ENCODE assay signal across 19 cellular contexts in the genomic region with DNA sequence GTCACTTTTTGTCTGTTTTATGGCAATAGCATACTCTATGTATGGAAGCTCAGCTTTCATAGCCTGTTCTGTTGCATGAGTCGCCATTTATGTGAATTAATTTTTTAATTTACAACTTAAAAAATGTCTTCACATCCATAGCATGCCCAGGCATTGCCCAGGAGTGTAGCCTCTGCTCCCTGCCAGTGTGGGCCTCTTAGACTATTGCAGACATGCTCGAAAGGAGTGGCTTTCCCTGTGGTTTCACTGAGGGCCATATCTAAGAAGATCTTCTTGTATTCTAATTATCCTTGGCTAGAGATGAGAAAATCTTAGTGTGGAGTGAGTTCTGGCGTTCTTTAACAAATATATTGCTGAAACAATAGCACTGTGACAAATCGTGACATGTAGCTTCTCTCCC. TPM values are rescaled to one million over a fixed set of nuclear protein-coding genes. Genes with fewer than 3 reads are reported as not detected.
DNase-seq lines count a peak whose midpoint lies in the region; ATAC-seq and TF ChIP-seq lines count a peak whose summit lies in the region.
"Had no signal": no experiment of that assay in that cellular context is flagged by ENCODE, and none has a peak within 500 bp of the region (broad histone marks: within the 10 kb centered on the region; RNA-seq: fewer than 3 reads in every experiment).

No MANE protein-coding gene starts in this region.

- no peaks in the 10 kb centered on the region for H3K27me3 Mint-ChIP-seq in WTC11 (ENCODE audit: low read depth)
- H3K27me3 Mint-ChIP-seq: B cell had no signal

- no peaks in the 10 kb centered on the region for H3K9me3 Mint-ChIP-seq in WTC11

- peak overlapping the region; percentile 14; the same call in 1 of the 2 replicates for H3K27ac Mint-ChIP-seq in WTC11
- H3K27ac Mint-ChIP-seq: B cell had no signal

- peaks cover 30% of the 10 kb centered on the region for H3K36me3 Mint-ChIP-seq in WTC11

- H3K4me1 Mint-ChIP-seq in WTC11 = no peaks in the 10 kb centered on the region
- H3K4me1 Mint-ChIP-seq: B cell had no signal

- no peak overlapping the region for H3K27ac ChIP-seq in heart right ventricle
- H3K27ac ChIP-seq in epithelial cell of prostate = peak overlapping the region; percentile 40
- no peak overlapping the region for H3K27ac ChIP-seq in gastroesophageal sphincter
- H3K27ac ChIP-seq in substantia nigra (ENCODE audit: low read depth, low read length, poor library complexity, severe bottlenecking) = no peak overlapping the region
- H3K27ac ChIP-seq: A549 had no signal

- no peak for TF ChIP-seq EP300 in gastroesophageal sphincter (IDR thresholded peaks at IDR 0.05)

- DNase-seq in Right ventricle myocardium inferior (ENCODE audit: missing footprints) (peak; percentile 30), heart right ventricle (no peak), WTC11 (ENCODE audit: low spot score) (no peak), epithelial cell of prostate (ENCODE audit: low read depth, low spot score) (no peak), NCI-H446 (lab: John Stamatoyannopoulos, UW) (no peak), substantia nigra (lab: John Stamatoyannopoulos, UW) (no peak)
- DNase-seq: EL, GF-D8, Karpas-422, NCI-H1694, NCI-H2081, NCI-H2171, NCI-H345, NCI-H524 treated with DMSO at 0.1 percent for 48 hours, Right ventricle myocardium superior had no signal

- H3K27me3 ChIP-seq in heart right ventricle (no peaks in the 10 kb centered on the region), gastroesophageal sphincter (no peaks in the 10 kb centered on the region)

- CTCF ChIA-PET in WTC11 (lab: Charles Lee) = no interaction called here

- 93 to 96% methylated on average over 4 of the region's 4 CpGs for WGBS in heart right ventricle, 2 donors
- 93 to 95% methylated on average over 4 of the region's 4 CpGs for WGBS in gastroesophageal sphincter (ENCODE audit: low coverage in 1 of 2), 2 donors

- H3K36me3 ChIP-seq in heart right ventricle = peaks cover 0 to 92% (median 15%) of the 10 kb centered on the region in 9 donors
- peaks cover 0 to 79% of the 10 kb centered on the region in 2 donors for H3K36me3 ChIP-seq in gastroesophageal sphincter

- POLR2A ChIA-PET in WTC11 (lab: Charles Lee) = no interaction called here

- H3K4me1 ChIP-seq in heart right ventricle (peaks cover 0 to 5% (median under 1%) of the 10 kb centered on the region in 9 donors), gastroesophageal sphincter (peaks cover 0 to 10% (median 0%) of the 10 kb centered on the region in 3 donors)

- H3K4me3 Mint-ChIP-seq in WTC11 = no peak overlapping the region
- H3K4me3 Mint-ChIP-seq: B cell had no signal

- no peak for ATAC-seq in Right ventricle myocardium inferior
- ATAC-seq in heart right ventricle = no peak
- no peak for ATAC-seq in WTC11
- ATAC-seq in gastroesophageal sphincter = no peak
- ATAC-seq: HCT116 had no signal

- no peak for TF ChIP-seq POLR2A in gastroesophageal sphincter (IDR thresholded peaks at IDR 0.05)

- intact Hi-C loops in Right ventricle myocardium inferior (cut with DNase I) (no loop called here), heart right ventricle (cut with DNase I) (no loop called here)

- TF ChIP-seq CTCF in heart right ventricle (IDR thresholded peaks at IDR 0.05) (no peak), WTC11 (IDR thresholded peaks at IDR 0.05) (no peak), gastroesophageal sphincter (IDR thresholded peaks at IDR 0.05) (no peak)

- H3K9me3 ChIP-seq in heart right ventricle = no peaks in the 10 kb centered on the region
- H3K9me3 ChIP-seq in gastroesophageal sphincter = no peaks in the 10 kb centered on the region
- H3K9me3 ChIP-seq: A549 had no signal

- no peak overlapping the region for H3K4me3 ChIP-seq in heart right ventricle
- no peak overlapping the region for H3K4me3 ChIP-seq in gastroesophageal sphincter
- H3K4me3 ChIP-seq: A549 had no signal

TF ChIP-seq in WTC11, 78 proteins besides CTCF, POLR2A, EP300 and RAD21:
- TF ChIP-seq SMAD4 (CRISPR knock-in tag; IDR thresholded peaks at IDR 0.05) = no peak
- TF ChIP-seq, protein P1, sequence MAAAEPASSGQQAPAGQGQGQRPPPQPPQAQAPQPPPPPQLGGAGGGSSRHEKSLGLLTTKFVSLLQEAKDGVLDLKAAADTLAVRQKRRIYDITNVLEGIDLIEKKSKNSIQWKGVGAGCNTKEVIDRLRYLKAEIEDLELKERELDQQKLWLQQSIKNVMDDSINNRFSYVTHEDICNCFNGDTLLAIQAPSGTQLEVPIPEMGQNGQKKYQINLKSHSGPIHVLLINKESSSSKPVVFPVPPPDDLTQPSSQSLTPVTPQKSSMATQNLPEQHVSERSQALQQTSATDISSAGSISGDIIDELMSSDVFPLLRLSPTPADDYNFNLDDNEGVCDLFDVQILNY (CRISPR knock-in tag; IDR thresholded peaks at IDR 0.05) = no peak
- TF ChIP-seq, protein P2, sequence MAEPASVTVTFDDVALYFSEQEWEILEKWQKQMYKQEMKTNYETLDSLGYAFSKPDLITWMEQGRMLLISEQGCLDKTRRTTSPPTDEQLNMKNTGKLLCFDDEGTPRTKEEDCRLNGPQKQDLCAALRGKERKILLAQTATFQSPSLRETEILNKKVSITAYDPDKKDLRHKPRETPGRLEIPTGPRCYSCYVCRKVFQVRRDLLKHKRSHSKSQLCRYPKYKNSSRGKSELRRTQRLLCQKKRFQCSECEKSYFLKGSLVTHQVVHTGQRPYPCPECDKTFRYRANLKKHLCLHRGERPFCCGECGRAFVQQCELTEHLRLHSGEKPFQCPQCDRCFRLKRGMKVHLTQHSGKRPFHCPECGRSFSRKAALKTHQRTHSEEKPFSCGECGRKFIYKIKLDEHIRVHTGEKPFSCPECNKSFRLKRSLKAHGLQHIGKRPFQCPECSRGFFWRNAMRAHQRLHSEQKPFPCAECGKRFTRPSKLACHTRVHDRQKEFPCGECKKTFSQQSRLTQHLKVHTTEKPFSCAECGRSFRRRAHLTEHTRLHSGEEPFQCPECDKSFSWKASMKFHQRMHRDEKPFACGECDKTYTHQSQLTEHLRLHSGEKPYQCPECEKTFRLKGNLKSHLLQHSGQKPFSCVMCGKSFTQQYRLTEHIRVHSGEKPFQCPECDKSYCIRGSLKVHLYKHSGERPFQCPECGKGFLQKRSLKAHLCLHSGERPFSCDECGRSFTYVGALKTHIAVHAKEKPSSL (CRISPR knock-in tag; conservative IDR thresholded peaks at IDR 0.05) = no peak
- no peak for TF ChIP-seq SMAD3 (CRISPR knock-in tag; IDR thresholded peaks at IDR 0.05; ENCODE audit: borderline replicate concordance)
- TF ChIP-seq MXD4 (CRISPR knock-in tag; IDR thresholded peaks at IDR 0.05; ENCODE audit: borderline replicate concordance) = no peak
- TF ChIP-seq GTF2I (CRISPR knock-in tag; conservative IDR thresholded peaks at IDR 0.05) = no peak
- no peak for TF ChIP-seq FOXJ3 (CRISPR knock-in tag; IDR thresholded peaks at IDR 0.05; ENCODE audit: borderline replicate concordance)
- TF ChIP-seq GABPB1 (CRISPR knock-in tag; IDR thresholded peaks at IDR 0.05) = no peak
- TF ChIP-seq CREM (CRISPR knock-in tag; IDR thresholded peaks at IDR 0.05) = no peak
- TF ChIP-seq ZMAT4 (CRISPR knock-in tag; IDR thresholded peaks at IDR 0.05) = no peak
TF ChIP-seq in WTC11: peak in this region for 0.

RNA-seq across cellular contexts. Expression of gene PCBD1, which starts 35.3 kb away (rescaled TPM):
- total RNA-seq in Right ventricle myocardium inferior = 155 TPM
- 100 to 1,000 TPM; 122 to 179 (median 144) TPM for total RNA-seq in heart right ventricle
- polyA plus RNA-seq in heart right ventricle = 100 to 1,000 TPM; 116 to 118 TPM
- 32.5 to 44.2 TPM (median 41.8 TPM) in 3 replicates for total RNA-seq in WTC11 (2021)
- total RNA-seq in gastroesophageal sphincter = 100 to 1,000 TPM in 1 of 4 donors, 10 to 100 TPM in 3; 63.4 to 102 (median 74.0) TPM

RNA-seq across cellular contexts. Expression of gene SGPL1, which starts 37.3 kb away (rescaled TPM):
- total RNA-seq in Right ventricle myocardium inferior = 13.1 TPM
- 10 to 100 TPM in 9 of 10 donors, 1 to 10 TPM in 1; 8.3 to 20.3 (median 13.9) TPM for total RNA-seq in heart right ventricle
- 1 to 10 TPM; 3.7 to 5.9 TPM for polyA plus RNA-seq in heart right ventricle
- total RNA-seq in WTC11 (2021) = 44.3 to 48.4 TPM (median 44.6 TPM) in 3 replicates
- 10 to 100 TPM; 23.0 to 28.1 (median 24.4) TPM for total RNA-seq in gastroesophageal sphincter
